Comparison of ENCODE assay signal across 1 cellular context in genomic region chr5:109900911-109901627, GRCh38.
TF ChIP-seq lines count a peak whose summit lies in the region.

No MANE protein-coding gene starts in this region.

TF ChIP-seq in HEK293, 187 proteins besides CTCF, POLR2A, EP300 and RAD21 (continued from another document):
- TF ChIP-seq ZNF704 (tag by site-specific recombination; IDR thresholded peaks at IDR 0.05) (no peak), WT1 (tag by site-specific recombination; IDR thresholded peaks at IDR 0.05) (peak; percentile 72), ZBTB1 (tag by site-specific recombination; IDR thresholded peaks at IDR 0.05) (no peak), MZF1 (tag by site-specific recombination; IDR thresholded peaks at IDR 0.05; ENCODE audit: borderline replicate concordance) (0 out of 2 replicates have a peak, but pooled peaks have one; percentile 36), ZNF549 (tag by site-specific recombination; IDR thresholded peaks at IDR 0.05) (no peak)
